ENCODE assay signal across 12 cellular contexts in genomic region chr4:38190717-38191178, GRCh38.
DNase-seq lines count a peak whose midpoint lies in the region; ATAC-seq and TF ChIP-seq lines count a peak whose summit lies in the region.
"Had no signal": no experiment of that assay in that cellular context is flagged by ENCODE, and none has a peak within 500 bp of the region (broad histone marks: within the 10 kb centered on the region; RNA-seq: fewer than 3 reads in every experiment).

No MANE protein-coding gene starts in this region.

- CTCF ChIA-PET in AG04449 (lab: Yijun Ruan, JAX) = interaction anchor here (2.0 to 2.3 kb wide), 3 partner anchors 11 to 129 kb away, joined by 8 to 10 read pairs (median 10); no protein-coding TSS in a partner anchor
- CTCF ChIA-PET in activated CD8-positive, alpha-beta T cell treated with anti-CD3 and anti-CD28 coated beads for 36 hours (lab: Charles Lee) = interaction anchor here (3.5 kb wide), 1 partner anchor 11 kb away, joined by 12 read pairs; no protein-coding TSS in a partner anchor

- peak overlapping the region; percentile 67 for H3K27ac ChIP-seq in muscle layer of duodenum (ENCODE audit: low read length)
- no peak overlapping the region for H3K27ac ChIP-seq in GM23338 (ENCODE audit: low read depth)

- no peaks in the 10 kb centered on the region for H3K9me2 ChIP-seq in GM23338 (ENCODE audit: insufficient read depth)

- H3K4me1 ChIP-seq in muscle layer of duodenum (ENCODE audit: control insufficient read depth in 1 of 2, insufficient read depth in 2 of 2, low read length in 2 of 2) = peaks cover 13% of the 10 kb centered on the region in 2 donors
- H3K4me1 ChIP-seq in GM23338 (ENCODE audit: insufficient read depth) = no peaks in the 10 kb centered on the region

- no peak for ATAC-seq in GM23338
- ATAC-seq in activated CD8-positive, alpha-beta T cell treated with anti-CD3 and anti-CD28 coated beads for 36 hours = no peak
- ATAC-seq: CD8-positive, alpha-beta T cell had no signal

- H3K27ac Mint-ChIP-seq in GM23338 = no peak overlapping the region
- H3K27ac Mint-ChIP-seq in activated CD8-positive, alpha-beta T cell treated with anti-CD3 and anti-CD28 coated beads for 36 hours = no peak overlapping the region
- H3K27ac Mint-ChIP-seq: activated B cell treated with CpG ODN at 0.5 μM for 24 hours; CD8-positive, alpha-beta T cell had no signal

- no peaks in the 10 kb centered on the region for H3K79me2 ChIP-seq in GM23338 (replicated peaks; ENCODE audit: insufficient read depth)

- H3K36me3 Mint-ChIP-seq in GM23338 (ENCODE audit: low read depth) = no peaks in the 10 kb centered on the region
- no peaks in the 10 kb centered on the region for H3K36me3 Mint-ChIP-seq in activated CD8-positive, alpha-beta T cell treated with anti-CD3 and anti-CD28 coated beads for 36 hours (ENCODE audit: low read depth)
- H3K36me3 Mint-ChIP-seq: CD8-positive, alpha-beta T cell had no signal

- POLR2A ChIA-PET in AG04449 (lab: Yijun Ruan, JAX) = no interaction called here
- POLR2A ChIA-PET in activated CD8-positive, alpha-beta T cell treated with anti-CD3 and anti-CD28 coated beads for 36 hours (lab: Charles Lee) = no interaction called here

- no peaks in the 10 kb centered on the region for H4K20me1 ChIP-seq in GM23338 (replicated peaks; ENCODE audit: insufficient read depth)

- H3K27me3 ChIP-seq in muscle layer of duodenum (ENCODE audit: low read depth, low read length) (no peaks in the 10 kb centered on the region), GM23338 (ENCODE audit: insufficient read depth) (no peaks in the 10 kb centered on the region)

- H3K4me3 ChIP-seq in AG04449 (ENCODE audit: low read depth, low read length) (no peak overlapping the region), epithelial cell of proximal tubule (ENCODE audit: low read depth, low read length) (no peak overlapping the region), muscle layer of duodenum (ENCODE audit: low read depth in 1 of 2, low read length in 2 of 2) (peak overlapping the region in 1 of 2 donors; percentile 12), GM23338 (no peak overlapping the region)

- no peak overlapping the region for H3K4me2 ChIP-seq in GM23338

- peaks cover 5% of the 10 kb centered on the region; the same call in 2 of the 3 replicates for H3K9me3 Mint-ChIP-seq in GM23338
- H3K9me3 Mint-ChIP-seq in activated CD8-positive, alpha-beta T cell treated with anti-CD3 and anti-CD28 coated beads for 36 hours = peaks cover 5% of the 10 kb centered on the region
- H3K9me3 Mint-ChIP-seq: activated B cell treated with CpG ODN at 0.5 μM for 24 hours had no signal

- no peak overlapping the region for H3K4me3 Mint-ChIP-seq in GM23338
- no peak overlapping the region for H3K4me3 Mint-ChIP-seq in activated CD8-positive, alpha-beta T cell treated with anti-CD3 and anti-CD28 coated beads for 36 hours
- H3K4me3 Mint-ChIP-seq: activated B cell treated with CpG ODN at 0.5 μM for 24 hours; CD8-positive, alpha-beta T cell had no signal

- intact Hi-C loops in activated CD8-positive, alpha-beta T cell treated with anti-CD3 and anti-CD28 coated beads for 36 hours (cut with micrococcal nuclease) = no loop called here

- no peaks in the 10 kb centered on the region for H3K36me3 ChIP-seq in muscle layer of duodenum (ENCODE audit: control insufficient read depth in 1 of 2, insufficient read depth in 2 of 2, low read length in 2 of 2)
- H3K36me3 ChIP-seq in GM23338 (ENCODE audit: insufficient read depth) = no peaks in the 10 kb centered on the region; the same call in 1 of the 2 replicates

- TF ChIP-seq CTCF in AG04449 (IDR thresholded peaks at IDR 0.05; ENCODE audit: insufficient read depth, low read length, missing control alignments) (no peak), epithelial cell of proximal tubule (conservative IDR thresholded peaks at IDR 0.05; ENCODE audit: low read depth, low read length) (no peak), GM23338 (conservative IDR thresholded peaks at IDR 0.05; ENCODE audit: low read depth in 2 of 2) (no peak)
- no peak for TF ChIP-seq CTCF in activated CD8-positive, alpha-beta T cell treated with anti-CD3 and anti-CD28 coated beads for 36 hours (IDR thresholded peaks at IDR 0.05)

- H3K9me3 ChIP-seq in muscle layer of duodenum (ENCODE audit: control insufficient read depth in 1 of 2, low read length in 2 of 2) = peaks cover 0 to 7% of the 10 kb centered on the region in 2 donors

- no peaks in the 10 kb centered on the region for H3F3A ChIP-seq in GM23338 (replicated peaks; ENCODE audit: low read depth)

- no peaks in the 10 kb centered on the region for H3K4me1 Mint-ChIP-seq in GM23338
- no peaks in the 10 kb centered on the region for H3K4me1 Mint-ChIP-seq in activated CD8-positive, alpha-beta T cell treated with anti-CD3 and anti-CD28 coated beads for 36 hours (ENCODE audit: low read depth)
- H3K4me1 Mint-ChIP-seq: activated B cell treated with CpG ODN at 0.5 μM for 24 hours had no signal

- no peak overlapping the region for H2AFZ ChIP-seq in GM23338

- DNase-seq in AG04449 (ENCODE audit: low read depth, low spot score) = peak; percentile 54
- DNase-seq in NCI-H69 (lab: John Stamatoyannopoulos, UW) = peak; percentile 67
- DNase-seq in epithelial cell of proximal tubule (ENCODE audit: low read depth) = peak; percentile 80
- DNase-seq in NCI-H2196 treated with DMSO at 0.1 percent for 48 hours (lab: John Stamatoyannopoulos, UW; ENCODE audit: unreplicated experiment) = no peak
- no peak for DNase-seq in GM23338 (ENCODE audit: low spot score)
- no peak for DNase-seq in activated CD8-positive, alpha-beta T cell treated with anti-CD3 and anti-CD28 coated beads for 36 hours
- no peak for DNase-seq in NCI-H1694 (lab: John Stamatoyannopoulos, UW)
- DNase-seq: activated B cell treated with CpG ODN at 0.5 μM for 24 hours; CD8-positive, alpha-beta T cell; mesendoderm; NCI-H2171 treated with DMSO at 0.1 percent for 48 hours had no signal

- H3K27me3 Mint-ChIP-seq in GM23338 (ENCODE audit: insufficient read depth, low read depth, poor library complexity) = no peaks in the 10 kb centered on the region
- peaks cover 2% of the 10 kb centered on the region for H3K27me3 Mint-ChIP-seq in activated CD8-positive, alpha-beta T cell treated with anti-CD3 and anti-CD28 coated beads for 36 hours

TF ChIP-seq in GM23338, 12 proteins besides CTCF, POLR2A, EP300 and RAD21:
- TF ChIP-seq JUNB (IDR thresholded peaks at IDR 0.05; ENCODE audit: unreplicated experiment) (no peak), ZNF331 (CRISPR knock-in tag; IDR thresholded peaks at IDR 0.05; ENCODE audit: low read depth) (no peak), REST (IDR thresholded peaks at IDR 0.05; ENCODE audit: unreplicated experiment) (no peak), NANOG (IDR thresholded peaks at IDR 0.05; ENCODE audit: borderline replicate concordance) (no peak), STAT1 (IDR thresholded peaks at IDR 0.05; ENCODE audit: unreplicated experiment) (no peak), EZH2 (IDR thresholded peaks at IDR 0.05; ENCODE audit: low read depth, unreplicated experiment) (no peak)
TF ChIP-seq in GM23338: peak in this region for 0.

Comparison
In these comparisons a context has a peak if more than half of its experiments do, and no peak if none do; other contexts are left out.
1. DNase-seq: peak in AG04449 (single experiment), NCI-H69 (single experiment) and epithelial cell of proximal tubule (single experiment); none in NCI-H2196 treated with DMSO at 0.1 percent for 48 hours (single experiment), GM23338 (single experiment), activated CD8-positive, alpha-beta T cell treated with anti-CD3 and anti-CD28 coated beads for 36 hours (single experiment) and NCI-H1694 (single experiment).